22 cellular contexts compared by ENCODE assay signal in genomic region chr1:3155056-3155805, GRCh38.
DNase-seq lines count a peak whose midpoint lies in the region; ATAC-seq and TF ChIP-seq lines count a peak whose summit lies in the region.
"Had no signal": no experiment of that assay in that cellular context is flagged by ENCODE, and none has a peak within 500 bp of the region (broad histone marks: within the 10 kb centered on the region; RNA-seq: fewer than 3 reads in every experiment).

No MANE protein-coding gene starts in this region.

- ATAC-seq in stimulated activated naive CD8-positive, alpha-beta T cell treated with anti-CD3 and anti-CD28 coated beads, Interleukin-15, Interleukin-2, amounts not matched to agents 100 U/mL and 50 U/mL, for 24 hours = no peak
- no peak for ATAC-seq in upper lobe of right lung
- ATAC-seq: GM12878 had no signal

- TF ChIP-seq EP300 in stomach (IDR thresholded peaks at IDR 0.05) = no peak

- H3K4me1 ChIP-seq in stomach = peaks cover 5 to 22% (median 12%) of the 10 kb centered on the region in 4 donors
- H3K4me1 ChIP-seq in upper lobe of right lung = no peaks in the 10 kb centered on the region

- H3K27ac Mint-ChIP-seq in brain = peak overlapping the region; percentile 20 to 90 (median 61)
- H3K27ac Mint-ChIP-seq in endothelial cell (ENCODE audit: unreplicated experiment) = peak overlapping the region; percentile 86
- H3K27ac Mint-ChIP-seq: CD4-positive, alpha-beta T cell had no signal

- no peak for TF ChIP-seq POLR2A in stomach (IDR thresholded peaks at IDR 0.05)

- H3K36me3 ChIP-seq in stomach (no peaks in the 10 kb centered on the region), upper lobe of right lung (no peaks in the 10 kb centered on the region)
- H3K36me3 ChIP-seq: BLaER1 treated with 17β-estradiol and CSF1 and Interleukin-3, amounts not matched to agents 10 nM and 100 nM; MG63 had no signal

- DNase-seq in GM03348 (ENCODE audit: low spot score) (peak; percentile 40), endothelial cell (ENCODE audit: low spot score) (peak; percentile 54), stomach (no peak), upper lobe of right lung (no peak), islet precursor cell (no peak)
- DNase-seq in stimulated activated naive CD4-positive, alpha-beta T cell (lab: John Stamatoyannopoulos, UW) = no peak
- DNase-seq in stimulated activated naive CD8-positive, alpha-beta T cell treated with anti-CD3 and anti-CD28 coated beads, Interleukin-15, Interleukin-2, amounts not matched to agents 100 U/mL and 50 U/mL, for 24 hours = no peak
- DNase-seq: CD4-positive, alpha-beta T cell; DMS53; HCEC 1CT; IMR-90; KG1; MG63; NCI-H1105 treated with DMSO at 0.1 percent for 48 hours; NCI-H2029; NCI-H2227 treated with DMSO at 0.1 percent for 48 hours; NCI-H526 treated with DMSO at 0.1 percent for 48 hours; SHP77 treated with DMSO at 0.1 percent for 48 hours had no signal

- H3K4me1 Mint-ChIP-seq in brain (peaks cover 80% of the 10 kb centered on the region), endothelial cell (ENCODE audit: unreplicated experiment) (peaks cover 32% of the 10 kb centered on the region)

- H3K36me3 Mint-ChIP-seq in brain (no peaks in the 10 kb centered on the region), endothelial cell (ENCODE audit: low read depth, unreplicated experiment) (peaks cover 6% of the 10 kb centered on the region)

- 29 to 50% (median 37%) methylated on average over 37 to 39 of the region's 39 CpGs for WGBS in stomach, 5 donors

- H3K27me3 Mint-ChIP-seq in brain = peaks cover 4% of the 10 kb centered on the region
- H3K27me3 Mint-ChIP-seq in endothelial cell (ENCODE audit: unreplicated experiment) = peaks cover 7% of the 10 kb centered on the region

- H3K9me3 ChIP-seq in stomach (no peaks in the 10 kb centered on the region), upper lobe of right lung (no peaks in the 10 kb centered on the region)
- H3K9me3 ChIP-seq: BLaER1 treated with 17β-estradiol and CSF1 and Interleukin-3, amounts not matched to agents 10 nM and 100 nM; MG63 had no signal

- peak overlapping the region in 2 of 5 experiments; percentile 5 to 13 for H3K4me3 Mint-ChIP-seq in brain
- no peak overlapping the region for H3K4me3 Mint-ChIP-seq in endothelial cell (ENCODE audit: unreplicated experiment)
- H3K4me3 Mint-ChIP-seq: CD4-positive, alpha-beta T cell had no signal

- peak overlapping the region in 3 of 5 donors; percentile 10 to 37 (median 34) for H3K27ac ChIP-seq in stomach
- no peak overlapping the region for H3K27ac ChIP-seq in upper lobe of right lung
- H3K27ac ChIP-seq: BLaER1 treated with 17β-estradiol and CSF1 and Interleukin-3, amounts not matched to agents 10 nM and 100 nM; RWPE1 had no signal

- H3K4me3 ChIP-seq in stomach = peak overlapping the region in 1 of 4 donors; percentile 3
- H3K4me3 ChIP-seq in upper lobe of right lung = no peak overlapping the region
- H3K4me3 ChIP-seq: BLaER1 treated with 17β-estradiol and CSF1 and Interleukin-3, amounts not matched to agents 10 nM and 100 nM; GM12878; MG63 had no signal

- H3K27me3 ChIP-seq in stomach = peaks cover 0 to 35% (median 0%) of the 10 kb centered on the region in 3 donors
- peaks cover 17% of the 10 kb centered on the region for H3K27me3 ChIP-seq in upper lobe of right lung
- H3K27me3 ChIP-seq: MG63 had no signal

- intact Hi-C loops in stomach (cut with DNase I; ENCODE audit: low total_unique reads) (no loop called here), upper lobe of right lung (cut with DNase I) (no loop called here)

- H3K9me3 Mint-ChIP-seq in brain = peaks cover 0 to 5% (median 0%) of the 10 kb centered on the region in 5 experiments
- no peaks in the 10 kb centered on the region for H3K9me3 Mint-ChIP-seq in endothelial cell (ENCODE audit: unreplicated experiment)
- H3K9me3 Mint-ChIP-seq: CD4-positive, alpha-beta T cell had no signal

- TF ChIP-seq CTCF in brain (conservative IDR thresholded peaks at IDR 0.05) (no peak), endothelial cell (IDR thresholded peaks at IDR 0.05; ENCODE audit: unreplicated experiment) (no peak), stomach (IDR thresholded peaks at IDR 0.05) (no peak), upper lobe of right lung (IDR thresholded peaks at IDR 0.05) (no peak)

Comparison
In these comparisons a context has a peak if more than half of its experiments do, and no peak if none do; other contexts are left out.
1. DNase-seq: peak in GM03348 (single experiment) and endothelial cell (single experiment); none in stomach (single experiment), stimulated activated naive CD4-positive, alpha-beta T cell (0 of 6), stimulated activated naive CD8-positive, alpha-beta T cell treated with anti-CD3 and anti-CD28 coated beads, Interleukin-15, Interleukin-2, amounts not matched to agents 100 U/mL and 50 U/mL, for 24 hours (single experiment), upper lobe of right lung (single experiment) and islet precursor cell (single experiment).